ENCODE assay signal across 8 cellular contexts in the genomic region with DNA sequence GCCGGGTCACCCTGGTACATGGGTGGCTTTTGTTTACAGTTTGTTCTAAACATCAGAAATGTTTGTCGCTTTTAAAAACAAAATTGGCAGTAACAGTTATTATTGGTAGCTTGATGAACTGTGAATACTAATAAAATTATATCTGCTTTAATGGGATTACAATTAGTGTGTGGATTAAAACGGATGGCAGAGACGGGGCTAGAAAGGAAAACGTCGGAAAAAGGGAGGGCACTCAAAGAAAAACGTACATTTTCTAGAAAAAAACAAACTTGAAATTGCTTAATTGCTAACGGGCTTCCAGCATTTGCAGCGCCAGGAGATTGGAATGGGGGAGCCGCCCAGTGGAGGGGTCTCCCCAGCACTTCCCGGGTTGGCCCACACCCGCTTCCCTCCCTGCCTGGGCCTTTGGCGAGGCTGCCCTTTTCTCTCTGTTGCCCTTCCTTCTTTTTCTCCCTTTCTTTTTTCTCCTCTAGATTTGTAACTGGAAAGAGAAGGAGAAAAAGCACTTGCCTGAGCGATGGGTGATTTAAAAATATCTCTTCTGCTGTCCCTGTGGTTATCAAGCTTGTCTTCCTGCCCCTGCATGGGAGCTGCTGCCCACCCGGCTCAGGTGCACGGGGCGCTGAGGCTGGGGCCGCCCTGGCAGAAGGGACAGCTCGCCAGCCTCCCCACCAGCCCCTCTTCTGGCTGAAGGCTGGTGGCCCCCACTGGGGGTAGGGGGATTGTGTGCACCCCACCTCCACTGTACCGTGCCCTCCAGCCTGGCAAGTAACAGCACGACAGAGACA. TPM values are rescaled to one million over a fixed set of nuclear protein-coding genes. Genes with fewer than 3 reads are reported as not detected.
DNase-seq lines count a peak whose midpoint lies in the region; ATAC-seq and TF ChIP-seq lines count a peak whose summit lies in the region.
"Had no signal": no experiment of that assay in that cellular context is flagged by ENCODE, and none has a peak within 500 bp of the region (broad histone marks: within the 10 kb centered on the region; RNA-seq: fewer than 3 reads in every experiment).

No MANE protein-coding gene starts in this region.

- no peaks in the 10 kb centered on the region for H3K27me3 ChIP-seq in lower lobe of right lung (ENCODE audit: low read depth)
- H3K27me3 ChIP-seq in thoracic aorta (replicated peaks; ENCODE audit: insufficient read depth) = no peaks in the 10 kb centered on the region

- TF ChIP-seq CTCF in lower lobe of right lung (IDR thresholded peaks at IDR 0.05) = no peak
- no peak for TF ChIP-seq CTCF in thoracic aorta (IDR thresholded peaks at IDR 0.05)

- intact Hi-C loops in lower lobe of right lung (cut with DNase I) = no loop called here

- peaks cover 70% of the 10 kb centered on the region for H3K4me1 ChIP-seq in lower lobe of right lung
- H3K4me1 ChIP-seq in thoracic aorta (ENCODE audit: control insufficient read depth in 1 of 2, low read depth in 2 of 2) = peaks cover 34 to 53% of the 10 kb centered on the region in 2 donors

- H3K9me3 ChIP-seq in lower lobe of right lung (no peaks in the 10 kb centered on the region), thoracic aorta (no peaks in the 10 kb centered on the region)

- H3K27ac ChIP-seq in caudate nucleus (ENCODE audit: low read depth, low read length) = peak overlapping the region; percentile 94
- peak overlapping the region; percentile 98 for H3K27ac ChIP-seq in lower lobe of right lung
- H3K27ac ChIP-seq in thoracic aorta = peak overlapping the region; percentile 88 to 98

- DNase-seq in Kasumi-1 (lab: John Stamatoyannopoulos, UW) (peak; percentile 48 to 54), caudate nucleus (lab: John Stamatoyannopoulos, UW) (peak in 1 of 61 donors; percentile 17), lower lobe of right lung (no peak), thoracic aorta (ENCODE audit: low spot score) (no peak), NCI-H82 treated with DMSO at 0.1 percent for 48 hours (lab: John Stamatoyannopoulos, UW; ENCODE audit: unreplicated experiment) (no peak), midbrain (lab: John Stamatoyannopoulos, UW) (no peak)
- DNase-seq: activated CD4-positive, CD25-positive, alpha-beta regulatory T cell had no signal

- H3K36me3 ChIP-seq in lower lobe of right lung (no peaks in the 10 kb centered on the region), thoracic aorta (no peaks in the 10 kb centered on the region)

- ATAC-seq in lower lobe of right lung (no peak), thoracic aorta (ENCODE audit: insufficient number of reproducible peaks, low FRiP score, low read depth) (no peak), HG03139 (IDR thresholded peaks at IDR 0.05; ENCODE audit: unreplicated experiment) (no peak)

- H3K4me3 ChIP-seq in lower lobe of right lung = peak overlapping the region; percentile 74
- peak overlapping the region; percentile 70 for H3K4me3 ChIP-seq in thoracic aorta

RNA-seq across cellular contexts. Expression of gene BAHCC1, which starts 5.9 kb away (rescaled TPM):
- total RNA-seq in lower lobe of right lung (19.9 TPM), thoracic aorta (10 to 100 TPM; 41.2 to 69.6 TPM)

Comparison
In these comparisons a context has a peak if more than half of its experiments do, and no peak if none do; other contexts are left out.
1. DNase-seq: peak in Kasumi-1 (2 of 2); none in lower lobe of right lung (single experiment), thoracic aorta (single experiment), NCI-H82 treated with DMSO at 0.1 percent for 48 hours (single experiment) and midbrain (single experiment).
2. Peak in every context shown above with its lines, with median percentiles within 50 percentile points of each other: H3K27ac ChIP-seq.